In the genomic region with DNA sequence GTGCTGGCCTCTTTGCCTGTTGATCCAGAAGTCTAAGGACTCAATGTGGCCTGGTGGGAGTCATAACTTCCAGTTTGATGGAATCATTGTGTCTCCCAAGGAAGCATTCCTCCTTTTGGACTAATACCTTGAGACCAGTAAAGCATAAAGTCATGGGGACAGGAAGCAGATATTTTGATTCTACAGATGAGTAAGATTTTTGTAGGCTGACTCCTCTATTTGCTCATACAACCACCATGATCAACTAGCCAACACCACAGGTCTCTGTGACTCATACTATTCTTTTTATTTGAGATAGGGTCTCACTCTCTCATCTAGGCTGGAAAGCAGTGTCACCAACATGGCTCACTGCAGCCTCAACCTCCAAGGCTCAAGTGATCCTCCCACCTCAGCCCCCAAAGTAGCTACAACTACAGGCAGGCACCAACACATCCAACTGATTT, we compare ENCODE assay signal across 13 cellular contexts. TPM values are rescaled to one million over a fixed set of nuclear protein-coding genes. Genes with fewer than 3 reads are reported as not detected.
DNase-seq lines count a peak whose midpoint lies in the region; ATAC-seq lines count a peak whose summit lies in the region.
"Had no signal": no experiment of that assay in that cellular context is flagged by ENCODE, and none has a peak within 500 bp of the region (broad histone marks: within the 10 kb centered on the region; RNA-seq: fewer than 3 reads in every experiment).

No MANE protein-coding gene starts in this region.

- H3K27me3 Mint-ChIP-seq in activated CD4-positive, alpha-beta T cell treated with anti-CD3 and anti-CD28 coated beads, Interleukin-2, amount 10 ng/mL, durations not matched to agents 7 days and 5 days, result peaks cover 11% of the 10 kb centered on the region

- H2BK12ac ChIP-seq in mesenchymal stem cell (ENCODE audit: low read length in 2 of 2), result peak overlapping the region in 1 of 2 experiments; percentile 51

- H2AK5ac ChIP-seq in mesenchymal stem cell (ENCODE audit: low read length, severe bottlenecking), result no peak overlapping the region

- no peaks in the 10 kb centered on the region for H3K36me3 ChIP-seq in mesenchymal stem cell (ENCODE audit: control insufficient read depth in 1 of 2, insufficient read depth in 2 of 2, low read depth in 1 of 2, low read length in 2 of 2)

- peaks cover 64% of the 10 kb centered on the region for H3K4me1 Mint-ChIP-seq in activated CD4-positive, alpha-beta T cell treated with anti-CD3 and anti-CD28 coated beads, Interleukin-2, amount 10 ng/mL, durations not matched to agents 7 days and 5 days

- no peak overlapping the region for H2AFZ ChIP-seq in mesenchymal stem cell (ENCODE audit: low read depth, low read length)

- peaks cover 4% of the 10 kb centered on the region for H3K79me1 ChIP-seq in mesenchymal stem cell (replicated peaks; ENCODE audit: low read length, poor library complexity, severe bottlenecking)

- no peak overlapping the region for H2BK15ac ChIP-seq in mesenchymal stem cell (ENCODE audit: low read depth, poor library complexity, severe bottlenecking)

- H3K14ac ChIP-seq in mesenchymal stem cell (ENCODE audit: low read length in 2 of 2), result no peak overlapping the region

- no peak overlapping the region for H3K18ac ChIP-seq in mesenchymal stem cell (ENCODE audit: low read depth in 1 of 2, low read length in 2 of 2)

- H3K4me1 ChIP-seq in mesenchymal stem cell (ENCODE audit: control insufficient read depth, insufficient read depth, low read depth, low read length), result peaks cover 38% of the 10 kb centered on the region

- no peak overlapping the region for H4K91ac ChIP-seq in mesenchymal stem cell (ENCODE audit: low read length)

- H3K27ac Mint-ChIP-seq in activated CD4-positive, alpha-beta T cell treated with anti-CD3 and anti-CD28 coated beads, Interleukin-2, amount 10 ng/mL, durations not matched to agents 7 days and 5 days, result no peak overlapping the region
- H3K27ac Mint-ChIP-seq: naive B cell had no signal

- no peaks in the 10 kb centered on the region for H3K36me3 Mint-ChIP-seq in activated CD4-positive, alpha-beta T cell treated with anti-CD3 and anti-CD28 coated beads, Interleukin-2, amount 10 ng/mL, durations not matched to agents 7 days and 5 days (ENCODE audit: low read depth)
- H3K36me3 Mint-ChIP-seq: naive B cell had no signal

- DNase-seq in activated CD4-positive, alpha-beta T cell treated with anti-CD3 and anti-CD28 coated beads for 48 hours, result peak; percentile 52
- no peak for DNase-seq in activated CD4-positive, alpha-beta T cell treated with anti-CD3 and anti-CD28 coated beads, Interleukin-2, amount 10 ng/mL, durations not matched to agents 7 days and 5 days
- peak; percentile 96 for DNase-seq in HT1080 (ENCODE audit: low read depth)
- DNase-seq in amniotic epithelial cell (ENCODE audit: low read depth), result peak; percentile 64
- DNase-seq in mesenchymal stem cell, result peak; percentile 29
- no peak for DNase-seq in NCI-H2196 (lab: John Stamatoyannopoulos, UW; ENCODE audit: unreplicated experiment)
- no peak for DNase-seq in 8988T
- DNase-seq: amygdala, naive B cell, NCI-H345, small intestine had no signal

- H3K23ac ChIP-seq in mesenchymal stem cell (ENCODE audit: low read length in 2 of 2), result no peak overlapping the region

- no peak overlapping the region for H3K9ac ChIP-seq in mesenchymal stem cell (ENCODE audit: low read length)

- CTCF ChIA-PET in activated CD4-positive, alpha-beta T cell treated with anti-CD3 and anti-CD28 coated beads, Interleukin-2, amount 10 ng/mL, durations not matched to agents 7 days and 5 days (lab: Charles Lee), result interaction anchor here (0.8 to 1.5 kb wide), 2 partner anchors 9 to 10 kb away, joined by 4 read pairs; no protein-coding TSS in a partner anchor

- H2BK5ac ChIP-seq in mesenchymal stem cell (ENCODE audit: low read depth, low read length, poor library complexity, severe bottlenecking), result peak overlapping the region; percentile 60

- H3K27ac ChIP-seq in mesenchymal stem cell (ENCODE audit: low read length, poor library complexity, severe bottlenecking), result peak overlapping the region; percentile 88

- H3K27me3 ChIP-seq in mesenchymal stem cell (ENCODE audit: control insufficient read depth in 1 of 2, insufficient read depth in 1 of 2, low read length in 2 of 2), result no peaks in the 10 kb centered on the region

- H3K4me2 ChIP-seq in mesenchymal stem cell (ENCODE audit: low read length, poor library complexity, severe bottlenecking), result no peak overlapping the region

- no peak overlapping the region for H3K4ac ChIP-seq in mesenchymal stem cell (ENCODE audit: low read depth in 1 of 2, low read length in 2 of 2)

- H3K4me3 Mint-ChIP-seq in activated CD4-positive, alpha-beta T cell treated with anti-CD3 and anti-CD28 coated beads, Interleukin-2, amount 10 ng/mL, durations not matched to agents 7 days and 5 days, result no peak overlapping the region

- H3K9me3 Mint-ChIP-seq in activated CD4-positive, alpha-beta T cell treated with anti-CD3 and anti-CD28 coated beads, Interleukin-2, amount 10 ng/mL, durations not matched to agents 7 days and 5 days, result peaks cover 2% of the 10 kb centered on the region

- POLR2A ChIA-PET in activated CD4-positive, alpha-beta T cell treated with anti-CD3 and anti-CD28 coated beads, Interleukin-2, amount 10 ng/mL, durations not matched to agents 7 days and 5 days (lab: Charles Lee), result no interaction called here

- no peaks in the 10 kb centered on the region for H3K9me3 ChIP-seq in mesenchymal stem cell (ENCODE audit: control insufficient read depth, low read length)

- ATAC-seq in GM18867 (IDR thresholded peaks at IDR 0.05; ENCODE audit: unreplicated experiment), result no peak
- ATAC-seq: Right ventricle myocardium inferior had no signal

- H4K8ac ChIP-seq in mesenchymal stem cell (ENCODE audit: low read length), result no peak overlapping the region

- H3K4me3 ChIP-seq in mesenchymal stem cell (ENCODE audit: insufficient read depth in 1 of 2, low read depth in 1 of 2, low read length in 2 of 2), result no peak overlapping the region

- no peak overlapping the region for H2BK120ac ChIP-seq in mesenchymal stem cell (ENCODE audit: low read depth, low read length)

RNA-seq across cellular contexts. Expression of a gene that starts 6.2 kb away (rescaled TPM):
- total RNA-seq in activated CD4-positive, alpha-beta T cell treated with anti-CD3 and anti-CD28 coated beads, Interleukin-2, amount 10 ng/mL, durations not matched to agents 7 days and 5 days, result 100 to 1,000 TPM; 146 to 268 TPM
- 881 and 1,822 TPM in 2 replicates for total RNA-seq in HT1080 (2014; rRNA removed; shearing (Covaris generic))
- polyA plus RNA-seq in HT1080 (2015; cell fraction: cytosol; rRNA removed), result 575 and 1,242 TPM in 2 replicates
- 327 and 398 TPM in 2 replicates for polyA plus RNA-seq in HT1080 (2015; cell fraction: nucleus; rRNA removed)
- polyA plus RNA-seq in mesenchymal stem cell (2013, experiment 1 of 2), result 1,482 TPM
- 1,482 TPM for polyA plus RNA-seq in mesenchymal stem cell (2013, experiment 2 of 2)

RNA-seq across cellular contexts. Expression of a gene that starts 11.0 kb away (rescaled TPM):
- 100 to 1,000 TPM; 100 to 154 TPM for total RNA-seq in activated CD4-positive, alpha-beta T cell treated with anti-CD3 and anti-CD28 coated beads, Interleukin-2, amount 10 ng/mL, durations not matched to agents 7 days and 5 days
- 533 and 612 TPM in 2 replicates for total RNA-seq in HT1080 (2014; rRNA removed; shearing (Covaris generic))
- 140 and 217 TPM in 2 replicates for polyA plus RNA-seq in HT1080 (2015; cell fraction: cytosol; rRNA removed)
- polyA plus RNA-seq in HT1080 (2015; cell fraction: nucleus; rRNA removed), result 61.9 and 63.0 TPM in 2 replicates
- polyA plus RNA-seq in mesenchymal stem cell (2013, experiment 1 of 2), result 93.8 TPM
- 92.9 TPM for polyA plus RNA-seq in mesenchymal stem cell (2013, experiment 2 of 2)

RNA-seq across cellular contexts. Expression of a gene that starts 17.9 kb away (rescaled TPM):
- total RNA-seq in activated CD4-positive, alpha-beta T cell treated with anti-CD3 and anti-CD28 coated beads, Interleukin-2, amount 10 ng/mL, durations not matched to agents 7 days and 5 days, result not detected
- total RNA-seq in HT1080 (2014; rRNA removed; shearing (Covaris generic)), result not detected in 2 replicates
- not detected in 2 replicates for polyA plus RNA-seq in HT1080 (2015; cell fraction: cytosol; rRNA removed)
- polyA plus RNA-seq in HT1080 (2015; cell fraction: nucleus; rRNA removed), result not detected in 2 replicates
- polyA plus RNA-seq in mesenchymal stem cell (2013, experiment 1 of 2), result 0.08 TPM
- polyA plus RNA-seq in mesenchymal stem cell (2013, experiment 2 of 2), result not detected

RNA-seq across cellular contexts. Expression of a gene that starts 23.9 kb away (rescaled TPM):
- total RNA-seq in activated CD4-positive, alpha-beta T cell treated with anti-CD3 and anti-CD28 coated beads, Interleukin-2, amount 10 ng/mL, durations not matched to agents 7 days and 5 days, result not detected
- total RNA-seq in HT1080 (2014; rRNA removed; shearing (Covaris generic)), result not detected in 2 replicates
- polyA plus RNA-seq in HT1080 (2015; cell fraction: cytosol; rRNA removed), result 0.50 TPM in 1 of 2 replicates, not detected in the other
- polyA plus RNA-seq in HT1080 (2015; cell fraction: nucleus; rRNA removed), result not detected in 2 replicates
- 0.68 TPM for polyA plus RNA-seq in mesenchymal stem cell (2013, experiment 1 of 2)
- 0.60 TPM for polyA plus RNA-seq in mesenchymal stem cell (2013, experiment 2 of 2)

RNA-seq across cellular contexts. Expression of a gene that starts 25.2 kb away (rescaled TPM):
- 1 to 10 TPM; 3.0 to 3.8 TPM for total RNA-seq in activated CD4-positive, alpha-beta T cell treated with anti-CD3 and anti-CD28 coated beads, Interleukin-2, amount 10 ng/mL, durations not matched to agents 7 days and 5 days
- total RNA-seq in HT1080 (2014; rRNA removed; shearing (Covaris generic)), result not detected in 2 replicates
- polyA plus RNA-seq in HT1080 (2015; cell fraction: cytosol; rRNA removed), result not detected in 2 replicates
- not detected in 2 replicates for polyA plus RNA-seq in HT1080 (2015; cell fraction: nucleus; rRNA removed)
- polyA plus RNA-seq in mesenchymal stem cell (2013, experiment 1 of 2), result not detected
- polyA plus RNA-seq in mesenchymal stem cell (2013, experiment 2 of 2), result 0.18 TPM

Comparison
In these comparisons a context has a peak if more than half of its experiments do, and no peak if none do; other contexts are left out.
1. DNase-seq: peak in activated CD4-positive, alpha-beta T cell treated with anti-CD3 and anti-CD28 coated beads for 48 hours (single experiment), HT1080 (single experiment), amniotic epithelial cell (single experiment) and mesenchymal stem cell (single experiment); none in activated CD4-positive, alpha-beta T cell treated with anti-CD3 and anti-CD28 coated beads, Interleukin-2, amount 10 ng/mL, durations not matched to agents 7 days and 5 days (single experiment), NCI-H2196 (single experiment) and 8988T (single experiment).